22 cellular contexts compared by ENCODE assay signal in genomic region chr1:177142791-177143382, GRCh38. TPM values are rescaled to one million over a fixed set of nuclear protein-coding genes. Genes with fewer than 3 reads are reported as not detected.
"Had no signal": no experiment of that assay in that cellular context is flagged by ENCODE, and none has a peak within 500 bp of the region (broad histone marks: within the 10 kb centered on the region; RNA-seq: fewer than 3 reads in every experiment).

No MANE protein-coding gene starts in this region.

- H3K4me1 ChIP-seq: colonic mucosa, foreskin keratinocyte, lower lobe of right lung, psoas muscle, stomach, transverse colon had no signal

- H3K4me3 ChIP-seq: colonic mucosa, hepatocyte, left ventricle myocardium inferior, lower lobe of right lung, psoas muscle, stomach, thoracic aorta, transverse colon had no signal

- H3K27me3 ChIP-seq: colonic mucosa, foreskin keratinocyte, hepatocyte, stomach, transverse colon had no signal

- H3K27ac ChIP-seq: colonic mucosa, foreskin keratinocyte, hepatocyte, left ventricle myocardium inferior, lower lobe of right lung, psoas muscle, stomach, thoracic aorta, transverse colon had no signal

- DNase-seq: colonic mucosa; dermis blood vessel endothelial cell; erythroblast; foreskin keratinocyte; head of caudate nucleus; islet precursor cell; left ventricle myocardium inferior; lower lobe of right lung; natural killer cell; psoas muscle; retina; stimulated activated CD4-positive, alpha-beta T cell treated with anti-CD3 and anti-CD28 coated beads, Interleukin-2, amount 100 ng/mL, for 24 hours; stimulated activated naive CD4-positive, alpha-beta T cell; stomach; substantia nigra; transverse colon had no signal

- H3K36me3 ChIP-seq: colonic mucosa, left ventricle myocardium inferior, lower lobe of right lung, stomach, thoracic aorta, transverse colon had no signal

- ATAC-seq: foreskin keratinocyte, lower lobe of right lung, natural killer cell, psoas muscle, sciatic nerve had no signal

- H3K9me3 ChIP-seq: colonic mucosa, left ventricle myocardium inferior, lower lobe of right lung, psoas muscle, stomach, thoracic aorta, transverse colon had no signal

RNA-seq across cellular contexts. Expression of gene ASTN1, which starts 21.6 kb away (rescaled TPM):
- total RNA-seq: dermis blood vessel endothelial cell, endothelial cell of umbilical vein, myocyte, natural killer cell had no signal

RNA-seq across cellular contexts. Expression of gene BRINP2, which starts 27.9 kb away (rescaled TPM):
- total RNA-seq: colonic mucosa, dermis blood vessel endothelial cell, endothelial cell of umbilical vein, lower lobe of right lung, natural killer cell, thoracic aorta, transverse colon, ureter had no signal
